13 cellular contexts compared by ENCODE assay signal in the genomic region with DNA sequence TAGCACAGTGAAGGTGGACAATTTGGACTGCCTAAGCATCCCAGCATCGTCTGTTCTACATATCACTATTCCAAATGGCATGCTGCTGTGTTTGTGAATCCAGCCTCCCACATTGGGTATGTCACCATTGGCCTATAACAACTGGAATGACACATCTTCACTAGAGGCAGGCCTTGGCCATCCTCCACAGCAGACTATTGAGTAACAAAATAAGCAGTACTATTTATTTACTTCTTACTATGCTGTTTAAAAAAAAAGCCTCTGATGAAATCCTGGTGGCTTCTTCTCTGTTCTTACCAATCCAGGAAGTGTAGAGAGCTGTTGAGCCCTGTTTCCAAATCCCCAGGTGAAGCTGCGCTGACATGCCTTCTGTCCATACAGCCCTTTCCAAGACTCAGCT. TPM values are rescaled to one million over a fixed set of nuclear protein-coding genes. Genes with fewer than 3 reads are reported as not detected.
DNase-seq lines count a peak whose midpoint lies in the region; ATAC-seq, FAIRE-seq and TF ChIP-seq lines count a peak whose summit lies in the region.
"Had no signal": no experiment of that assay in that cellular context is flagged by ENCODE, and none has a peak within 500 bp of the region (broad histone marks: within the 10 kb centered on the region; RNA-seq: fewer than 3 reads in every experiment).

No MANE protein-coding gene starts in this region.

- H3K4me3 Mint-ChIP-seq in CD4-positive, alpha-beta T cell = no peak overlapping the region
- H3K4me3 Mint-ChIP-seq: activated CD4-positive, alpha-beta T cell treated with anti-CD3 and anti-CD28 coated beads, Interleukin-2, amount 10 ng/mL, durations not matched to agents 7 days and 5 days had no signal

- no peaks in the 10 kb centered on the region for H3K9me3 ChIP-seq in CD4-positive, alpha-beta T cell (ENCODE audit: control insufficient read depth, low read length)
- H3K9me3 ChIP-seq in prostate gland (no peaks in the 10 kb centered on the region), HAP-1 (no peaks in the 10 kb centered on the region)

- no peaks in the 10 kb centered on the region for H3K27me3 ChIP-seq in CD4-positive, alpha-beta T cell (ENCODE audit: control insufficient read depth, insufficient read depth, low read length)
- no peaks in the 10 kb centered on the region for H3K27me3 ChIP-seq in prostate gland (replicated peaks; ENCODE audit: insufficient read depth)
- H3K27me3 ChIP-seq in HAP-1 (ENCODE audit: low read depth) = no peaks in the 10 kb centered on the region

- H3K9me3 Mint-ChIP-seq in CD4-positive, alpha-beta T cell = no peaks in the 10 kb centered on the region
- H3K9me3 Mint-ChIP-seq: activated CD4-positive, alpha-beta T cell treated with anti-CD3 and anti-CD28 coated beads, Interleukin-2, amount 10 ng/mL, durations not matched to agents 7 days and 5 days had no signal

- H3K4me1 ChIP-seq in prostate gland (replicated peaks) (no peaks in the 10 kb centered on the region), HAP-1 (no peaks in the 10 kb centered on the region)

- no peak for TF ChIP-seq CTCF in CD4-positive, alpha-beta T cell (IDR thresholded peaks at IDR 0.05)
- TF ChIP-seq CTCF in fibroblast of pulmonary artery (IDR thresholded peaks at IDR 0.05; ENCODE audit: low read length, missing control alignments) (no peak), prostate gland (IDR thresholded peaks at IDR 0.05) (no peak)

- H3K36me3 ChIP-seq in prostate gland (no peaks in the 10 kb centered on the region), HAP-1 (replicated peaks) (no peaks in the 10 kb centered on the region)

- peaks cover 37% of the 10 kb centered on the region for H3K36me3 Mint-ChIP-seq in CD4-positive, alpha-beta T cell (ENCODE audit: low read depth)

- H3K27ac ChIP-seq in CD4-positive, alpha-beta T cell (ENCODE audit: low read depth, low read length) = no peak overlapping the region
- H3K27ac ChIP-seq in prostate gland = no peak overlapping the region

- H3K27me3 Mint-ChIP-seq in CD4-positive, alpha-beta T cell = no peaks in the 10 kb centered on the region
- H3K27me3 Mint-ChIP-seq: activated CD4-positive, alpha-beta T cell treated with anti-CD3 and anti-CD28 coated beads, Interleukin-2, amount 10 ng/mL, durations not matched to agents 7 days and 5 days had no signal

- ATAC-seq in CD4-positive, alpha-beta T cell (ENCODE audit: poor library complexity) = no peak
- ATAC-seq in HG03175 (IDR thresholded peaks at IDR 0.05; ENCODE audit: unreplicated experiment) (no peak), GM21737 (IDR thresholded peaks at IDR 0.05; ENCODE audit: unreplicated experiment) (no peak)

- intact Hi-C loops in CD4-positive, alpha-beta T cell (cut with DNase I, micrococcal nuclease) = no loop called here
- intact Hi-C loops in prostate gland (cut with DNase I) = no loop called here

- TF ChIP-seq POLR2A in prostate gland (IDR thresholded peaks at IDR 0.05) (no peak), GM12892 (IDR thresholded peaks at IDR 0.05; ENCODE audit: low read depth, low read length) (no peak)

- 79% methylated on average over 2 of the region's 2 CpGs for WGBS in prostate gland

- CTCF ChIA-PET in CD4-positive, alpha-beta T cell (lab: Charles Lee) = no interaction called here

- DNase-seq in CD4-positive, alpha-beta T cell = no peak
- peak; percentile 84 for DNase-seq in NOMO-1 treated with dmso at 0.1 percent for 144 hours (lab: John Stamatoyannopoulos, UW; ENCODE audit: unreplicated experiment)
- DNase-seq in fibroblast of pulmonary artery (ENCODE audit: low read depth) = peak; percentile 79
- peak; percentile 46 for DNase-seq in prostate gland (ENCODE audit: low spot score)
- DNase-seq in HAP-1 (ENCODE audit: low spot score in 2 of 2) = no peak
- DNase-seq in GM12892 (ENCODE audit: insufficient read length) = no peak
- DNase-seq: activated CD4-positive, alpha-beta T cell treated with anti-CD3 and anti-CD28 coated beads, Interleukin-2, amount 10 ng/mL, durations not matched to agents 7 days and 5 days; NCI-H2227 treated with DMSO at 0.1 percent for 48 hours; retina had no signal

- FAIRE-seq in GM12892 (lab: Jason Lieb, UNC) = no peak
- FAIRE-seq: endometrium, GM18507 had no signal

- H3K4me3 ChIP-seq in fibroblast of pulmonary artery (replicated peaks; ENCODE audit: low read depth, low read length) (no peak overlapping the region), prostate gland (no peak overlapping the region), HAP-1 (no peak overlapping the region)

- in situ Hi-C loops in HAP-1 (cut with MboI; ENCODE audit: low sequenced_read_pairs) = no loop called here

- POLR2A ChIA-PET in CD4-positive, alpha-beta T cell (lab: Charles Lee) = no interaction called here

- peak overlapping the region; percentile 29 for H3K27ac Mint-ChIP-seq in CD4-positive, alpha-beta T cell
- H3K27ac Mint-ChIP-seq: activated CD4-positive, alpha-beta T cell treated with anti-CD3 and anti-CD28 coated beads, Interleukin-2, amount 10 ng/mL, durations not matched to agents 7 days and 5 days had no signal

- no peaks in the 10 kb centered on the region for H3K4me1 Mint-ChIP-seq in CD4-positive, alpha-beta T cell (ENCODE audit: low read depth)
- H3K4me1 Mint-ChIP-seq: activated CD4-positive, alpha-beta T cell treated with anti-CD3 and anti-CD28 coated beads, Interleukin-2, amount 10 ng/mL, durations not matched to agents 7 days and 5 days had no signal

RNA-seq across cellular contexts. Expression of gene CERS3, which starts 30.6 kb away (rescaled TPM):
- 1 to 10 TPM; 1.3 to 1.8 TPM for total RNA-seq in CD4-positive, alpha-beta T cell
- 1 to 10 TPM in 1 of 2 donors, under 1 TPM in 1; 0.73 to 4.0 TPM for total RNA-seq in prostate gland
- polyA plus RNA-seq in GM12892 (2012; ENCODE audit: missing spikeins) = not detected

RNA-seq across cellular contexts. Expression of gene LINS1, which starts 42.7 kb away (rescaled TPM):
- 10 to 100 TPM; 38.9 to 39.6 TPM for total RNA-seq in CD4-positive, alpha-beta T cell
- total RNA-seq in prostate gland = 10 to 100 TPM; 15.5 to 32.3 TPM
- 15.0 TPM for polyA plus RNA-seq in GM12892 (2012; ENCODE audit: missing spikeins)

RNA-seq across cellular contexts. Expression of gene ASB7, which starts 43.1 kb away (rescaled TPM):
- 10 to 100 TPM; 14.9 to 16.7 TPM for total RNA-seq in CD4-positive, alpha-beta T cell
- total RNA-seq in prostate gland = 10 to 100 TPM; 17.3 to 22.3 TPM
- polyA plus RNA-seq in GM12892 (2012; ENCODE audit: missing spikeins) = 6.8 TPM

Comparison
In these comparisons a context has a peak if more than half of its experiments do, and no peak if none do; other contexts are left out.
1. DNase-seq: peak in NOMO-1 treated with dmso at 0.1 percent for 144 hours (single experiment), fibroblast of pulmonary artery (single experiment) and prostate gland (single experiment); none in CD4-positive, alpha-beta T cell (0 of 10), HAP-1 (0 of 2) and GM12892 (single experiment).